9 cellular contexts compared by ENCODE assay signal in genomic region chr15:27358751-27359434, GRCh38.
DNase-seq lines count a peak whose midpoint lies in the region; ATAC-seq and TF ChIP-seq lines count a peak whose summit lies in the region.
"Had no signal": no experiment of that assay in that cellular context is flagged by ENCODE, and none has a peak within 500 bp of the region (broad histone marks: within the 10 kb centered on the region; RNA-seq: fewer than 3 reads in every experiment).

No MANE protein-coding gene starts in this region.

- ATAC-seq in GM18519 (IDR thresholded peaks at IDR 0.05; ENCODE audit: low FRiP score, unreplicated experiment), result no peak

- H3K4me3 ChIP-seq in fibroblast of the aortic adventitia (ENCODE audit: low read depth, low read length) (no peak overlapping the region), sigmoid colon (no peak overlapping the region)

- peaks cover 0 to 6% (median 0%) of the 10 kb centered on the region in 3 donors for H3K27me3 ChIP-seq in sigmoid colon

- WGBS in sigmoid colon, 2 donors, result 27 to 49% methylated on average over 19 of the region's 19 CpGs

- no peaks in the 10 kb centered on the region for H3K9me3 ChIP-seq in sigmoid colon

- intact Hi-C loops in sigmoid colon (cut with DNase I), result loop anchor here (10.0 kb wide), 1 partner anchor 304 kb away; no protein-coding TSS in a partner anchor

- TF ChIP-seq POLR2A in sigmoid colon (IDR thresholded peaks at IDR 0.05), result no peak

- H3K36me3 ChIP-seq in sigmoid colon, result no peaks in the 10 kb centered on the region

- DNase-seq in NCI-H748 (lab: John Stamatoyannopoulos, UW; ENCODE audit: unreplicated experiment) (peak; percentile 49), NCI-H748 treated with DMSO at 0.1 percent for 48 hours (lab: John Stamatoyannopoulos, UW) (no peak), NCI-H69 (lab: John Stamatoyannopoulos, UW) (peak; percentile 18), fibroblast of the aortic adventitia (ENCODE audit: low read depth) (no peak), sigmoid colon (no peak), NCI-H2029 (lab: John Stamatoyannopoulos, UW) (no peak), DMS79 (lab: John Stamatoyannopoulos, UW) (no peak)
- DNase-seq: CD4-positive, CD25-positive, alpha-beta regulatory T cell had no signal

- no peak for TF ChIP-seq EP300 in sigmoid colon (IDR thresholded peaks at IDR 0.05)

- no peaks in the 10 kb centered on the region for H3K4me1 ChIP-seq in sigmoid colon

- TF ChIP-seq CTCF in fibroblast of the aortic adventitia (IDR thresholded peaks at IDR 0.05; ENCODE audit: insufficient read depth, low read length), result peak; percentile 61
- TF ChIP-seq CTCF in sigmoid colon (IDR thresholded peaks at IDR 0.05), result peak in 3 of 4 experiments; percentile 28 to 64 (median 44)

- H3K27ac ChIP-seq in sigmoid colon, result no peak overlapping the region

Comparison
In these comparisons a context has a peak if more than half of its experiments do, and no peak if none do; other contexts are left out.
1. DNase-seq: peak in NCI-H748 (single experiment) and NCI-H69 (single experiment); none in NCI-H748 treated with DMSO at 0.1 percent for 48 hours (single experiment), fibroblast of the aortic adventitia (single experiment), sigmoid colon (single experiment), NCI-H2029 (single experiment) and DMS79 (single experiment).